ENCODE assay signal across 9 cellular contexts in genomic region chr13:51066091-51066831, GRCh38. TPM values are rescaled to one million over a fixed set of nuclear protein-coding genes. Genes with fewer than 3 reads are reported as not detected.
DNase-seq lines count a peak whose midpoint lies in the region; ATAC-seq and TF ChIP-seq lines count a peak whose summit lies in the region.
"Had no signal": no experiment of that assay in that cellular context is flagged by ENCODE, and none has a peak within 500 bp of the region (broad histone marks: within the 10 kb centered on the region; RNA-seq: fewer than 3 reads in every experiment).

No MANE protein-coding gene starts in this region.

- H3K27me3 Mint-ChIP-seq in naive B cell, result peaks cover 9 to 35% (median 28%) of the 10 kb centered on the region in 3 donors
- peaks cover 14% of the 10 kb centered on the region for H3K27me3 Mint-ChIP-seq in T-helper 2 cell treated with Interferon-gamma antibody and Interleukin-4, amounts not matched to agents 5 μg/mL and 100 μg/mL, for 36 hours (ENCODE audit: low read depth)

- TF ChIP-seq CTCF in Loucy (conservative IDR thresholded peaks at IDR 0.05; ENCODE audit: low read length) (peak; percentile 47), body of pancreas (IDR thresholded peaks at IDR 0.05) (no peak), RWPE1 (conservative IDR thresholded peaks at IDR 0.05; ENCODE audit: low read depth) (no peak), hepatocyte (IDR thresholded peaks at IDR 0.05; ENCODE audit: poor library complexity) (no peak)

- H3K4me1 ChIP-seq in Loucy (ENCODE audit: insufficient read depth, low read length, poor library complexity, severe bottlenecking) (peaks cover 42% of the 10 kb centered on the region), body of pancreas (no peaks in the 10 kb centered on the region), hepatocyte (ENCODE audit: insufficient read depth) (no peaks in the 10 kb centered on the region)

- intact Hi-C loops in body of pancreas (cut with DNase I), result no loop called here

- H3K36me3 ChIP-seq in Loucy (ENCODE audit: insufficient read depth, low read length) (no peaks in the 10 kb centered on the region), body of pancreas (replicated peaks in 1 of 2; ENCODE audit: insufficient read depth in 1 of 2, low read depth in 2 of 2) (no peaks in the 10 kb centered on the region), hepatocyte (replicated peaks; ENCODE audit: insufficient read depth, low read depth) (no peaks in the 10 kb centered on the region)

- H3K27ac ChIP-seq in body of pancreas (no peak overlapping the region), RWPE1 (no peak overlapping the region), hepatocyte (no peak overlapping the region)

- H3K27me3 ChIP-seq in Loucy (ENCODE audit: insufficient read depth, low read length, poor library complexity, severe bottlenecking), result no peaks in the 10 kb centered on the region
- H3K27me3 ChIP-seq in body of pancreas, result no peaks in the 10 kb centered on the region
- H3K27me3 ChIP-seq in hepatocyte, result peaks cover 5% of the 10 kb centered on the region

- POLR2A ChIA-PET in RWPE1 (lab: Yijun Ruan, JAX; ENCODE audit: low non-redundant PET), result no interaction called here

- peak overlapping the region; percentile 36 for H3K9ac ChIP-seq in Loucy (ENCODE audit: low read depth, low read length, poor library complexity, severe bottlenecking)

- H3K4me1 Mint-ChIP-seq in naive B cell, result peaks cover 8 to 16% (median 10%) of the 10 kb centered on the region in 3 donors
- H3K4me1 Mint-ChIP-seq in T-helper 2 cell treated with Interferon-gamma antibody and Interleukin-4, amounts not matched to agents 5 μg/mL and 100 μg/mL, for 36 hours (ENCODE audit: low read depth), result peaks cover 35% of the 10 kb centered on the region

- WGBS in body of pancreas, 2 donors, result 46 to 51% methylated on average over 10 to 13 of the region's 15 CpGs
- 72% methylated on average over 15 of the region's 15 CpGs for WGBS in hepatocyte (ENCODE audit: low lambda C conversion rate, missing lambda C conversion rate)

- H3K9me2 ChIP-seq in Loucy (replicated peaks; ENCODE audit: low read depth, low read length) (no peaks in the 10 kb centered on the region), hepatocyte (replicated peaks; ENCODE audit: insufficient read depth) (no peaks in the 10 kb centered on the region)

- peak overlapping the region in 1 of 6 donors; percentile 12 for H3K27ac Mint-ChIP-seq in naive B cell
- H3K27ac Mint-ChIP-seq in T-helper 2 cell treated with Interferon-gamma antibody and Interleukin-4, amounts not matched to agents 5 μg/mL and 100 μg/mL, for 36 hours, result no peak overlapping the region

- CTCF ChIA-PET in RWPE1 (lab: Yijun Ruan, JAX), result interaction anchor here (0.9 kb wide), 1 partner anchor 154 kb away, joined by 5 read pairs; no protein-coding TSS in a partner anchor

- ATAC-seq in body of pancreas, result peak; percentile 33
- ATAC-seq in naive B cell (ENCODE audit: low read depth in 2 of 2), result peak; percentile 49 to 51
- ATAC-seq in GM19467 (IDR thresholded peaks at IDR 0.05; ENCODE audit: unreplicated experiment), result no peak

- H3F3A ChIP-seq in Loucy (ENCODE audit: low read depth), result 0 out of 2 replicates have a peak, but pooled peaks cover 4% of the 10 kb centered on the region

- H4K20me1 ChIP-seq in Loucy (ENCODE audit: insufficient read depth, low read length, poor library complexity, severe bottlenecking) (no peaks in the 10 kb centered on the region), hepatocyte (ENCODE audit: insufficient read depth, poor library complexity, severe bottlenecking) (no peaks in the 10 kb centered on the region)

- H3K79me2 ChIP-seq in Loucy (ENCODE audit: insufficient read depth, low read length) (no peaks in the 10 kb centered on the region), hepatocyte (no peaks in the 10 kb centered on the region)

- H3K9me3 Mint-ChIP-seq in naive B cell, result no peaks in the 10 kb centered on the region
- H3K9me3 Mint-ChIP-seq in T-helper 2 cell treated with Interferon-gamma antibody and Interleukin-4, amounts not matched to agents 5 μg/mL and 100 μg/mL, for 36 hours, result no peaks in the 10 kb centered on the region

- H2AFZ ChIP-seq in Loucy (ENCODE audit: low read length), result peak overlapping the region; percentile 35
- H2AFZ ChIP-seq in hepatocyte, result no peak overlapping the region

- H3K36me3 Mint-ChIP-seq in naive B cell, result no peaks in the 10 kb centered on the region
- no peaks in the 10 kb centered on the region for H3K36me3 Mint-ChIP-seq in T-helper 2 cell treated with Interferon-gamma antibody and Interleukin-4, amounts not matched to agents 5 μg/mL and 100 μg/mL, for 36 hours (ENCODE audit: low read depth)

- H3K4me3 ChIP-seq in Loucy (ENCODE audit: low read length, poor library complexity, severe bottlenecking) (peak overlapping the region; percentile 50), body of pancreas (no peak overlapping the region), hepatocyte (no peak overlapping the region)

- peak overlapping the region in 1 of 8 donors; percentile 35 for H3K4me3 Mint-ChIP-seq in naive B cell
- H3K4me3 Mint-ChIP-seq in T-helper 2 cell treated with Interferon-gamma antibody and Interleukin-4, amounts not matched to agents 5 μg/mL and 100 μg/mL, for 36 hours, result no peak overlapping the region

- H3K4me2 ChIP-seq in Loucy (ENCODE audit: low read depth, low read length, poor library complexity, severe bottlenecking) (peak overlapping the region; percentile 74), hepatocyte (no peak overlapping the region)

- H3K9me3 ChIP-seq in Loucy (ENCODE audit: insufficient read depth, low read depth, low read length) (no peaks in the 10 kb centered on the region), body of pancreas (no peaks in the 10 kb centered on the region), hepatocyte (ENCODE audit: low read depth) (no peaks in the 10 kb centered on the region)

- TF ChIP-seq POLR2A in body of pancreas (IDR thresholded peaks at IDR 0.05), result no peak

- DNase-seq in EH (ENCODE audit: low read depth) (peak; percentile 51), body of pancreas (peak in 1 of 4 donors; percentile 6), naive B cell (no peak), RWPE1 (ENCODE audit: low spot score) (no peak), hepatocyte (ENCODE audit: low spot score) (no peak)
- no peak for DNase-seq in T-helper 2 cell treated with Interferon-gamma antibody and Interleukin-4, amounts not matched to agents 5 μg/mL and 100 μg/mL, for 36 hours (ENCODE audit: low spot score)

RNA-seq across cellular contexts. Expression of gene C13orf42, which starts 44.8 kb away (rescaled TPM):
- total RNA-seq in body of pancreas (not detected), hepatocyte (not detected in 2 replicates)
- polyA plus RNA-seq in naive B cell (ENCODE audit: low read depth in 6 of 6) (not detected), hepatocyte (not detected in 2 replicates)
- total RNA-seq: T-helper 1 cell treated with Interleukin-12 subunit alpha and Interleukin-12 subunit beta and Interleukin-4 antibody, amounts not matched to agents 30 ng/mL and 1 ng/mL, for 36 hours had no signal
